In the genomic region with DNA sequence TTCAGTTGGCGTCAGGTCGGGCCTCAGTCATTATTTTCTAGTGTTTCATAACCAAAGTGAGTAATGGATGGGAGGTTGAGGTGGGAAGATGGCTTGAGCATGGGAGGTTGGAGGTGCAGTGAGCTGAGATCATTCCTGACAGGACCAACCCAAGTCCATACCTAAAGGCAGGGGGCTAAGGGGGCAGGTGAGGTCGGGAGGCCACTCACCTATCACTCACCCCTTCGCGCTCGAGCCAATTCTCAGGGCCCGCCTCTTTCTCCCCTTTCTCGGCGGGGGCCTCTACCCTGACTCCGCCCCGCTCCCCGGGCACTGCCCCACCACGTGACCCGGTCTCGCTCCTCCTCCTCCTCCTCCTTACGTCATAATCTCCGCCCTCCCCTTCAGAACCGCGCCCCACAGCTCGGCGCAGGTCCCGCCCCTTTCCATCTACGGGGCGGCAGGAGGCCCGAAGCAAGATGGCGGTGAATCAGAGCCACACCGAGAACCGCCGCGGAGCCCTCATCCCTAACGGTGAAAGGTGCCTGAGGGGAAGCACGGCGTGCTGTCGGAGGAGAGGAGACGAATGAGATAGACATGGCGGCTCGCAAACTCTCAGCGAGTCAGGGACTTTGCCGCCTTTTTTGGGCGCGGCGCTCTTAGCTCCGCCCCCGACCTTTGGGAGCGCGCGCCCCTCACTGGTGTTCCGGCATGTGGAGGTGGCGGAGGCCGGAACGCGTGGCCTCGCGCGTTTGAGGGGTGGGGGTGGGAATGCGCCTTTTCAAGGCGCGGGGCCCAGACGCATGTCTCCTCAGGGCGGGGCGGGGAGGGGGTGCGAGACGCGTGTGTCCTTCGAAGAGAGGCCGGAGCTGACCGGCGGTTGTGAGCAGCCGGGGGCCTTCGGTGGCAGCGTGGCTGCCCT, we compare ENCODE assay signal across 8 cellular contexts. TPM values are rescaled to one million over a fixed set of nuclear protein-coding genes. Genes with fewer than 3 reads are reported as not detected.
A peak's percentile ranks its signal among the peaks of the same experiment; 100 is the strongest.
DNase-seq lines count a peak whose midpoint lies in the region; ATAC-seq lines count a peak whose summit lies in the region.

A gene with protein sequence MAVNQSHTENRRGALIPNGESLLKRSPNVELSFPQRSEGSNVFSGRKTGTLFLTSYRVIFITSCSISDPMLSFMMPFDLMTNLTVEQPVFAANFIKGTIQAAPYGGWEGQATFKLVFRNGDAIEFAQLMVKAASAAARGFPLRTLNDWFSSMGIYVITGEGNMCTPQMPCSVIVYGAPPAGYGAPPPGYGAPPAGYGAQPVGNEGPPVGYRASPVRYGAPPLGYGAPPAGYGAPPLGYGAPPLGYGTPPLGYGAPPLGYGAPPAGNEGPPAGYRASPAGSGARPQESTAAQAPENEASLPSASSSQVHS (plus strand): TSS at position 428 of the 901 bp plus-strand sequence. CDS start 31 bp downstream, at position 459.

- H3K4me3 ChIP-seq in CD4-positive, CD25-positive, alpha-beta regulatory T cell (ENCODE audit: low read depth, low read length), result peak within 1 kb of the TSS; percentile 73

- peak within 1 kb of the TSS; percentile 93 to 97 (median 97) for H3K27ac Mint-ChIP-seq in CD4-positive, CD25-positive, alpha-beta regulatory T cell
- peak within 1 kb of the TSS; percentile 93 for H3K27ac Mint-ChIP-seq in dendritic cell treated with granulocyte-macrophage colony-stimulating factor and Interleukin-4, amounts not matched to agents 40 ng/mL and 50 ng/mL, for 4 days
- peak within 1 kb of the TSS; percentile 91 for H3K27ac Mint-ChIP-seq in memory B cell

- H3K4me1 Mint-ChIP-seq in CD4-positive, CD25-positive, alpha-beta regulatory T cell, result peaks cover 0 to 34% (median 24%) of the 10 kb centered on the region in 4 donors
- H3K4me1 Mint-ChIP-seq in dendritic cell treated with granulocyte-macrophage colony-stimulating factor and Interleukin-4, amounts not matched to agents 40 ng/mL and 50 ng/mL, for 4 days (ENCODE audit: low read depth), result peaks cover 54% of the 10 kb centered on the region
- H3K4me1 Mint-ChIP-seq in memory B cell, result peaks cover 17% of the 10 kb centered on the region

- peaks cover 4% of the 10 kb centered on the region for H3K36me3 ChIP-seq in CD4-positive, CD25-positive, alpha-beta regulatory T cell (ENCODE audit: control insufficient read depth, insufficient read depth, low read length)

- peak; percentile 92 to 93 for ATAC-seq in CD4-positive, CD25-positive, alpha-beta regulatory T cell (ENCODE audit: low read depth in 2 of 2)
- ATAC-seq in GM21717 (IDR thresholded peaks at IDR 0.05; ENCODE audit: unreplicated experiment), result peak; percentile 62
- ATAC-seq in memory B cell (ENCODE audit: low read depth), result peak; percentile 96

- H3K9me3 ChIP-seq in CD4-positive, CD25-positive, alpha-beta regulatory T cell (ENCODE audit: control insufficient read depth in 2 of 2, low read length in 2 of 2), result no peaks in the 10 kb centered on the region

- peak within 1 kb of the TSS; percentile 92 to 99 (median 96) for H3K4me3 Mint-ChIP-seq in CD4-positive, CD25-positive, alpha-beta regulatory T cell
- H3K4me3 Mint-ChIP-seq in dendritic cell treated with granulocyte-macrophage colony-stimulating factor and Interleukin-4, amounts not matched to agents 40 ng/mL and 50 ng/mL, for 4 days, result peak within 1 kb of the TSS; percentile 92
- peak within 1 kb of the TSS; percentile 94 for H3K4me3 Mint-ChIP-seq in memory B cell

- H3K27me3 ChIP-seq in CD4-positive, CD25-positive, alpha-beta regulatory T cell (ENCODE audit: control insufficient read depth, insufficient read depth, low read length), result no peaks in the 10 kb centered on the region

- peak within 1 kb of the TSS; percentile 64 for H3K27ac ChIP-seq in CD4-positive, CD25-positive, alpha-beta regulatory T cell (ENCODE audit: insufficient read depth, low read length, poor library complexity, severe bottlenecking)

- intact Hi-C loops in dendritic cell treated with granulocyte-macrophage colony-stimulating factor and Interleukin-4, amounts not matched to agents 40 ng/mL and 50 ng/mL, for 4 days (cut with micrococcal nuclease), result loop anchor here (1.0 kb wide), 1 partner anchor 72 kb away; a partner anchor contains a TSS

- peak; percentile 84 to 93 (median 91) for DNase-seq in CD4-positive, CD25-positive, alpha-beta regulatory T cell
- peak; percentile 14 for DNase-seq in NCI-H1105 treated with DMSO at 0.1 percent for 48 hours (lab: John Stamatoyannopoulos, UW)
- peak; percentile 82 to 83 for DNase-seq in activated CD4-positive, alpha-beta T cell treated with anti-CD3 and anti-CD28 coated beads, Interleukin-2, amount 50 U/mL, for 4 hours
- peak; percentile 83 to 94 for DNase-seq in memory B cell (ENCODE audit: low spot score in 2 of 2)
- peak; percentile 57 for DNase-seq in stimulated activated CD8-positive, alpha-beta memory T cell treated with anti-CD3 and anti-CD28 coated beads, Interleukin-15, amount 100 ng/mL, for 24 hours (ENCODE audit: low read depth)
- no peak for DNase-seq in SK-N-DZ (ENCODE audit: low spot score)

- H3K4me1 ChIP-seq in CD4-positive, CD25-positive, alpha-beta regulatory T cell (ENCODE audit: control insufficient read depth, insufficient read depth, low read length, poor library complexity, severe bottlenecking), result peaks cover 16% of the 10 kb centered on the region

- H3K9me3 Mint-ChIP-seq in CD4-positive, CD25-positive, alpha-beta regulatory T cell, result peaks cover 0 to 3% (median 0%) of the 10 kb centered on the region in 7 donors
- H3K9me3 Mint-ChIP-seq in dendritic cell treated with granulocyte-macrophage colony-stimulating factor and Interleukin-4, amounts not matched to agents 40 ng/mL and 50 ng/mL, for 4 days, result no peaks in the 10 kb centered on the region
- no peaks in the 10 kb centered on the region for H3K9me3 Mint-ChIP-seq in memory B cell

- peaks cover 4% of the 10 kb centered on the region for H3K27me3 Mint-ChIP-seq in CD4-positive, CD25-positive, alpha-beta regulatory T cell
- peaks cover 28% of the 10 kb centered on the region for H3K27me3 Mint-ChIP-seq in dendritic cell treated with granulocyte-macrophage colony-stimulating factor and Interleukin-4, amounts not matched to agents 40 ng/mL and 50 ng/mL, for 4 days
- no peaks in the 10 kb centered on the region for H3K27me3 Mint-ChIP-seq in memory B cell

- peaks cover 12% of the 10 kb centered on the region for H3K36me3 Mint-ChIP-seq in CD4-positive, CD25-positive, alpha-beta regulatory T cell
- peaks cover 26% of the 10 kb centered on the region for H3K36me3 Mint-ChIP-seq in dendritic cell treated with granulocyte-macrophage colony-stimulating factor and Interleukin-4, amounts not matched to agents 40 ng/mL and 50 ng/mL, for 4 days (ENCODE audit: low read depth)
- peaks cover 14% of the 10 kb centered on the region for H3K36me3 Mint-ChIP-seq in memory B cell

RNA-seq across cellular contexts. Expression of the gene that starts here (rescaled TPM):
- total RNA-seq in CD4-positive, CD25-positive, alpha-beta regulatory T cell, result 2.9 TPM
- 1 to 10 TPM in 1 of 4 donors, under 1 TPM in 3; 0.46 to 1.5 (median 0.62) TPM for polyA plus RNA-seq in CD4-positive, CD25-positive, alpha-beta regulatory T cell
- not detected in 2 replicates for polyA plus RNA-seq in SK-N-DZ (2014; cell fraction: cytosol; rRNA removed)
- polyA plus RNA-seq in SK-N-DZ (2014; cell fraction: nucleus; rRNA removed), result not detected in 2 replicates
